In the genomic region with DNA sequence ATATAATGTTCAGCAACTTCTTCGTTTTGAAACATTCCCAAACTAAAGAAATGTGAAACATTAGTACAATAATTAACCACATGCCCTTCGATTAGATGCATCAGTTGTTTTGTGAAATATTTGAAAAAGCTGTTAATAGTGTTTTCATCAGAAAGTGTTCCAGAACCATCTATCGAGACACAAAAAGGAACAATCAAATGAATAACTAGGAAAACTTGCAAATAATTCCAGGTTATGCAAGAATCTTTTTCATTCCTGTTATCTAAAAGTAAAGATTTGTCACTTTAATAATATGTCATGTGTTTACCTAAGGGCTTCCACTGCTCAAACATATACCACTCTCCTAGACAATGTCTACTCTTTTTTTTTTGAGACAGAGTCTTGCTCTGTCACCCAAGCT, we compare ENCODE assay signal across 28 cellular contexts.
DNase-seq lines count a peak whose midpoint lies in the region; ATAC-seq, FAIRE-seq and TF ChIP-seq lines count a peak whose summit lies in the region.
"Had no signal": no experiment of that assay in that cellular context is flagged by ENCODE, and none has a peak within 500 bp of the region (broad histone marks: within the 10 kb centered on the region; RNA-seq: fewer than 3 reads in every experiment).

No MANE protein-coding gene starts in this region.

- H3K4me2 ChIP-seq in K562 (ENCODE audit: insufficient read depth, low read length) = no peak overlapping the region

- POLR2A ChIA-PET in MCF 10A (lab: Yijun Ruan, JAX) = no interaction called here
- POLR2A ChIA-PET in K562 (lab: Yijun Ruan, JAX) = no interaction called here

- ATAC-seq in K562 (no peak), left lung (no peak)
- ATAC-seq: HCT116 had no signal

- H3K9me3 ChIP-seq in breast epithelium (no peaks in the 10 kb centered on the region), K562 (replicated peaks; ENCODE audit: control insufficient read depth, insufficient read depth, low read depth, low read length) (peaks cover 4% of the 10 kb centered on the region; the same call in 1 of the 2 replicates), left lung (no peaks in the 10 kb centered on the region)

- H3K4me1 Mint-ChIP-seq in MCF 10A (ENCODE audit: insufficient read depth, unreplicated experiment) = peaks cover 27% of the 10 kb centered on the region
- H3K4me1 Mint-ChIP-seq: B cell, CD14-positive monocyte, IgD-negative memory B cell had no signal

- FAIRE-seq in K562 (lab: Jason Lieb, UNC) = no peak
- FAIRE-seq: GM12891, H1, HTR-8/SVneo had no signal

- peaks cover 5% of the 10 kb centered on the region for H3K9me3 Mint-ChIP-seq in MCF 10A (ENCODE audit: unreplicated experiment)

- H2AFZ ChIP-seq in K562 (ENCODE audit: low read depth, low read length) = no peak overlapping the region

- intact Hi-C loops in MCF 10A (cut with micrococcal nuclease) = no loop called here
- intact Hi-C loops in breast epithelium (cut with DNase I; ENCODE audit: low total_unique reads) = no loop called here
- intact Hi-C loops in K562 (cut with micrococcal nuclease) = no loop called here
- intact Hi-C loops in left lung (cut with DNase I) = no loop called here

- no peaks in the 10 kb centered on the region for H3K4me1 ChIP-seq in breast epithelium
- H3K4me1 ChIP-seq in K562 (replicated peaks in 1 of 2; ENCODE audit: control insufficient read depth in 2 of 2, insufficient read depth in 2 of 2, low read length in 2 of 2) = no peaks in the 10 kb centered on the region
- H3K4me1 ChIP-seq in left lung = no peaks in the 10 kb centered on the region

- WGBS in K562 (ENCODE audit: insufficient coverage, low coverage, missing lambda C conversion rate) = under 1% methylated on average over 3 of the region's 3 CpGs

- H4K20me1 ChIP-seq in K562 (replicated peaks; ENCODE audit: control insufficient read depth, insufficient read depth, low read length) = no peaks in the 10 kb centered on the region

- no peak for DNase-seq in MCF 10A (ENCODE audit: unreplicated experiment)
- DNase-seq in breast epithelium (ENCODE audit: low spot score in 2 of 2) = no peak
- DNase-seq in K562 (ENCODE audit: extremely low read depth in 1 of 4, low spot score in 3 of 4) = no peak
- peak; percentile 66 for DNase-seq in kidney tubule cell (ENCODE audit: low spot score)
- DNase-seq in D341Med (ENCODE audit: low spot score) = no peak
- no peak for DNase-seq in hypothalamus (lab: John Stamatoyannopoulos, UW)
- DNase-seq in NCI-H446 (lab: John Stamatoyannopoulos, UW) = no peak
- DNase-seq in left lung = no peak
- DNase-seq: DMS 273 treated with DMSO at 0.1 percent for 48 hours, DND-41, Karpas-422, MG63, NCI-H1417, NCI-H1694 treated with DMSO at 0.1 percent for 48 hours, NCI-H2081 treated with DMSO at 0.1 percent for 48 hours, NCI-H2171 treated with DMSO at 0.1 percent for 48 hours, NCI-H446 treated with DMSO at 0.1 percent for 48 hours, NCI-H526 treated with DMSO at 0.1 percent for 48 hours, OCI-M1, Right ventricle myocardium superior had no signal

- no peaks in the 10 kb centered on the region for H3K79me2 ChIP-seq in K562 (ENCODE audit: control insufficient read depth, insufficient read depth, low read length)

- no peak for TF ChIP-seq EP300 in K562 (IDR thresholded peaks at IDR 0.05; ENCODE audit: low read length)

- no peak overlapping the region for H3K9ac ChIP-seq in K562 (ENCODE audit: insufficient read depth in 1 of 2, low read depth in 2 of 2, low read length in 2 of 2)

- TF ChIP-seq POLR2A in breast epithelium (IDR thresholded peaks at IDR 0.05) (no peak), K562 (conservative IDR thresholded peaks at IDR 0.05) (no peak)

- BruUV-seq in MCF 10A (replicated peaks; lab: Mats Ljungman, UMichigan) (no TSS peak), K562 (replicated peaks; lab: Mats Ljungman, UMichigan) (no TSS peak)

- H3K36me3 ChIP-seq in breast epithelium (no peaks in the 10 kb centered on the region), K562 (ENCODE audit: control insufficient read depth, insufficient read depth, low read length) (no peaks in the 10 kb centered on the region), left lung (no peaks in the 10 kb centered on the region)
- H3K36me3 ChIP-seq: MG63 had no signal

- H3K27me3 Mint-ChIP-seq in MCF 10A (ENCODE audit: insufficient read depth, unreplicated experiment) = no peaks in the 10 kb centered on the region
- H3K27me3 Mint-ChIP-seq: B cell, IgD-negative memory B cell had no signal

- no peaks in the 10 kb centered on the region for H3K9me1 ChIP-seq in K562 (ENCODE audit: control insufficient read depth, insufficient read depth, low read length)

- CTCF ChIA-PET in MCF 10A (lab: Yijun Ruan, JAX) (no interaction called here), K562 (lab: Yijun Ruan, JAX; ENCODE audit: low intra/inter-chr PET ratio) (no interaction called here)

- no peak overlapping the region for H3K27ac ChIP-seq in breast epithelium
- H3K27ac ChIP-seq in K562 (ENCODE audit: extremely low read depth, low read depth, low read length) = no peak overlapping the region
- no peak overlapping the region for H3K27ac ChIP-seq in left lung
- H3K27ac ChIP-seq: 22Rv1 had no signal

- TF ChIP-seq CTCF in MCF 10A (IDR thresholded peaks at IDR 0.05; ENCODE audit: unreplicated experiment) (no peak), breast epithelium (IDR thresholded peaks at IDR 0.05) (no peak), K562 (IDR thresholded peaks at IDR 0.05 in 2 of 3, conservative IDR thresholded peaks at IDR 0.05 in 1 of 3; ENCODE audit: insufficient read depth in 2 of 3, low read depth in 1 of 3, low read length in 3 of 3) (no peak), left lung (IDR thresholded peaks at IDR 0.05) (no peak)

- TF ChIP-seq RAD21 in K562 (CRISPR knock-in tag; conservative IDR thresholded peaks at IDR 0.05 in 1 of 2, IDR thresholded peaks at IDR 0.05 in 1 of 2) = no peak

- in situ Hi-C loops in K562 (cut with MboI) = no loop called here

- H3K4me3 ChIP-seq in breast epithelium (no peak overlapping the region), K562 (no peak overlapping the region), left lung (no peak overlapping the region)
- H3K4me3 ChIP-seq: MG63 had no signal

- peaks cover 5% of the 10 kb centered on the region for H3K36me3 Mint-ChIP-seq in MCF 10A (ENCODE audit: insufficient read depth, unreplicated experiment)
- H3K36me3 Mint-ChIP-seq: CD14-positive monocyte, IgD-negative memory B cell had no signal

- H3K4me3 Mint-ChIP-seq in MCF 10A (ENCODE audit: unreplicated experiment) = no peak overlapping the region
- H3K4me3 Mint-ChIP-seq: B cell, CD14-positive monocyte had no signal

- peak overlapping the region; percentile 61 for H3K27ac Mint-ChIP-seq in MCF 10A (ENCODE audit: low read depth, unreplicated experiment)
- H3K27ac Mint-ChIP-seq: B cell had no signal

- H3K27me3 ChIP-seq in breast epithelium = no peaks in the 10 kb centered on the region
- H3K27me3 ChIP-seq in K562 (ENCODE audit: control insufficient read depth in 2 of 2, insufficient read depth in 2 of 2, low read length in 2 of 2) = no peaks in the 10 kb centered on the region
- no peaks in the 10 kb centered on the region for H3K27me3 ChIP-seq in left lung
- H3K27me3 ChIP-seq: MG63 had no signal

TF ChIP-seq in K562, 482 proteins besides CTCF, POLR2A, EP300 and RAD21 (continues in another document):
- no peak for TF ChIP-seq MCM2 (IDR thresholded peaks at IDR 0.05; ENCODE audit: low read depth)
- no peak for TF ChIP-seq BDP1 (IDR thresholded peaks at IDR 0.05; ENCODE audit: insufficient read depth, insufficient read length)
- TF ChIP-seq HOXB6 (CRISPR knock-in tag; IDR thresholded peaks at IDR 0.05; ENCODE audit: borderline replicate concordance) = no peak
- no peak for TF ChIP-seq NFRKB (IDR thresholded peaks at IDR 0.05; ENCODE audit: low read depth)
- no peak for TF ChIP-seq ELF1 (tag; IDR thresholded peaks at IDR 0.05)
- TF ChIP-seq, protein P1, sequence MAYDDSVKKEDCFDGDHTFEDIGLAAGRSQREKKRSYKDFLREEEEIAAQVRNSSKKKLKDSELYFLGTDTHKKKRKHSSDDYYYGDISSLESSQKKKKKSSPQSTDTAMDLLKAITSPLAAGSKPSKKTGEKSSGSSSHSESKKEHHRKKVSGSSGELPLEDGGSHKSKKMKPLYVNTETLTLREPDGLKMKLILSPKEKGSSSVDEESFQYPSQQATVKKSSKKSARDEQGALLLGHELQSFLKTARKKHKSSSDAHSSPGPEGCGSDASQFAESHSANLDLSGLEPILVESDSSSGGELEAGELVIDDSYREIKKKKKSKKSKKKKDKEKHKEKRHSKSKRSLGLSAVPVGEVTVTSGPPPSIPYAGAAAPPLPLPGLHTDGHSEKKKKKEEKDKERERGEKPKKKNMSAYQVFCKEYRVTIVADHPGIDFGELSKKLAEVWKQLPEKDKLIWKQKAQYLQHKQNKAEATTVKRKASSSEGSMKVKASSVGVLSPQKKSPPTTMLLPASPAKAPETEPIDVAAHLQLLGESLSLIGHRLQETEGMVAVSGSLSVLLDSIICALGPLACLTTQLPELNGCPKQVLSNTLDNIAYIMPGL (CRISPR knock-in tag; IDR thresholded peaks at IDR 0.05) = no peak
- TF ChIP-seq PURB (CRISPR knock-in tag; IDR thresholded peaks at IDR 0.05; ENCODE audit: low read depth) = no peak
- no peak for TF ChIP-seq XRCC3 (IDR thresholded peaks at IDR 0.05)
- TF ChIP-seq SMARCA4 (IDR thresholded peaks at IDR 0.05) = no peak
- TF ChIP-seq TGIF2 (CRISPR knock-in tag; IDR thresholded peaks at IDR 0.05) = 0 out of 2 replicates have a peak, but pooled peaks have one; percentile 33
- TF ChIP-seq, protein P2, sequence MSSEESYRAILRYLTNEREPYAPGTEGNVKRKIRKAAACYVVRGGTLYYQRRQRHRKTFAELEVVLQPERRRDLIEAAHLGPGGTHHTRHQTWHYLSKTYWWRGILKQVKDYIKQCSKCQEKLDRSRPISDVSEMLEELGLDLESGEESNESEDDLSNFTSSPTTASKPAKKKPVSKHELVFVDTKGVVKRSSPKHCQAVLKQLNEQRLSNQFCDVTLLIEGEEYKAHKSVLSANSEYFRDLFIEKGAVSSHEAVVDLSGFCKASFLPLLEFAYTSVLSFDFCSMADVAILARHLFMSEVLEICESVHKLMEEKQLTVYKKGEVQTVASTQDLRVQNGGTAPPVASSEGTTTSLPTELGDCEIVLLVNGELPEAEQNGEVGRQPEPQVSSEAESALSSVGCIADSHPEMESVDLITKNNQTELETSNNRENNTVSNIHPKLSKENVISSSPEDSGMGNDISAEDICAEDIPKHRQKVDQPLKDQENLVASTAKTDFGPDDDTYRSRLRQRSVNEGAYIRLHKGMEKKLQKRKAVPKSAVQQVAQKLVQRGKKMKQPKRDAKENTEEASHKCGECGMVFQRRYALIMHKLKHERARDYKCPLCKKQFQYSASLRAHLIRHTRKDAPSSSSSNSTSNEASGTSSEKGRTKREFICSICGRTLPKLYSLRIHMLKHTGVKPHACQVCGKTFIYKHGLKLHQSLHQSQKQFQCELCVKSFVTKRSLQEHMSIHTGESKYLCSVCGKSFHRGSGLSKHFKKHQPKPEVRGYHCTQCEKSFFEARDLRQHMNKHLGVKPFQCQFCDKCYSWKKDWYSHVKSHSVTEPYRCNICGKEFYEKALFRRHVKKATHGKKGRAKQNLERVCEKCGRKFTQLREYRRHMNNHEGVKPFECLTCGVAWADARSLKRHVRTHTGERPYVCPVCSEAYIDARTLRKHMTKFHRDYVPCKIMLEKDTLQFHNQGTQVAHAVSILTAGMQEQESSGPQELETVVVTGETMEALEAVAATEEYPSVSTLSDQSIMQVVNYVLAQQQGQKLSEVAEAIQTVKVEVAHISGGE (CRISPR knock-in tag; IDR thresholded peaks at IDR 0.05) = no peak
